In genomic region chr10:22325272-22325947, GRCh38 we compare ENCODE assay signal across 8 cellular contexts. TPM values are rescaled to one million over a fixed set of nuclear protein-coding genes. Genes with fewer than 3 reads are reported as not detected.
A peak's percentile ranks its signal among the peaks of the same experiment; 100 is the strongest.
DNase-seq lines count a peak whose midpoint lies in the region; ATAC-seq and TF ChIP-seq lines count a peak whose summit lies in the region.

No MANE protein-coding gene starts in this region.

- no peak for TF ChIP-seq CTCF in tibial artery (IDR thresholded peaks at IDR 0.05)

- ATAC-seq in GM19324 (IDR thresholded peaks at IDR 0.05; ENCODE audit: low FRiP score, unreplicated experiment) (peak; percentile 61), HG03354 (IDR thresholded peaks at IDR 0.05; ENCODE audit: poor library complexity, severe bottlenecking, unreplicated experiment) (peak; percentile 60)

- intact Hi-C loops in activated T-helper 2 cell treated with anti-CD3 and anti-CD28 coated beads, Interferon-gamma antibody, Interleukin-2, Interleukin-4, amounts not matched to agents 10 μg/mL and 5 μg/mL and 100 μg/mL, durations not matched to agents 14 hours and 24 hours and 36 hours (cut with micrococcal nuclease): loop anchor here (1.0 to 2.0 kb wide), 2 partner anchors 8 to 53 kb away; no protein-coding TSS in a partner anchor
- intact Hi-C loops in tibial artery (cut with DNase I; ENCODE audit: low total_unique reads): no loop called here

- peaks cover 20 to 27% of the 10 kb centered on the region in 2 donors for H3K4me1 ChIP-seq in muscle layer of duodenum (ENCODE audit: control insufficient read depth in 1 of 2, insufficient read depth in 2 of 2, low read length in 2 of 2)
- peaks cover 0 to 41% (median 28%) of the 10 kb centered on the region in 4 donors for H3K4me1 ChIP-seq in tibial artery

- H3K27me3 Mint-ChIP-seq in activated T-helper 2 cell treated with anti-CD3 and anti-CD28 coated beads, Interferon-gamma antibody, Interleukin-2, Interleukin-4, amounts not matched to agents 10 μg/mL and 5 μg/mL and 100 μg/mL, durations not matched to agents 14 hours and 24 hours and 36 hours (ENCODE audit: low read depth): peaks cover 26% of the 10 kb centered on the region

- DNase-seq in CD1c-positive myeloid dendritic cell (ENCODE audit: extremely low spot score) (peak; percentile 84), fibroblast of gingiva (ENCODE audit: low read depth) (peak; percentile 65), tibial artery (peak; percentile 55 to 82)
- DNase-seq in activated T-helper 2 cell treated with anti-CD3 and anti-CD28 coated beads, Interferon-gamma antibody, Interleukin-2, Interleukin-4, amounts not matched to agents 10 μg/mL and 5 μg/mL and 100 μg/mL, durations not matched to agents 14 hours and 24 hours and 36 hours (ENCODE audit: low spot score): peak; percentile 65

- H3K4me3 ChIP-seq in muscle layer of duodenum (ENCODE audit: low read depth in 1 of 2, low read length in 2 of 2): peak overlapping the region; percentile 70 to 82
- H3K4me3 ChIP-seq in tibial artery: peak overlapping the region; percentile 53 to 56

- H3K9me3 Mint-ChIP-seq in activated T-helper 2 cell treated with anti-CD3 and anti-CD28 coated beads, Interferon-gamma antibody, Interleukin-2, Interleukin-4, amounts not matched to agents 10 μg/mL and 5 μg/mL and 100 μg/mL, durations not matched to agents 14 hours and 24 hours and 36 hours: no peaks in the 10 kb centered on the region

- peak overlapping the region; percentile 1 for H3K27ac Mint-ChIP-seq in activated T-helper 2 cell treated with anti-CD3 and anti-CD28 coated beads, Interferon-gamma antibody, Interleukin-2, Interleukin-4, amounts not matched to agents 10 μg/mL and 5 μg/mL and 100 μg/mL, durations not matched to agents 14 hours and 24 hours and 36 hours

- H3K27me3 ChIP-seq in muscle layer of duodenum (ENCODE audit: low read depth, low read length): peaks cover 12% of the 10 kb centered on the region
- peaks cover 0 to 4% of the 10 kb centered on the region in 2 donors for H3K27me3 ChIP-seq in tibial artery

- peaks cover 35% of the 10 kb centered on the region for H3K4me1 Mint-ChIP-seq in activated T-helper 2 cell treated with anti-CD3 and anti-CD28 coated beads, Interferon-gamma antibody, Interleukin-2, Interleukin-4, amounts not matched to agents 10 μg/mL and 5 μg/mL and 100 μg/mL, durations not matched to agents 14 hours and 24 hours and 36 hours (ENCODE audit: low read depth)

- H3K4me3 Mint-ChIP-seq in activated T-helper 2 cell treated with anti-CD3 and anti-CD28 coated beads, Interferon-gamma antibody, Interleukin-2, Interleukin-4, amounts not matched to agents 10 μg/mL and 5 μg/mL and 100 μg/mL, durations not matched to agents 14 hours and 24 hours and 36 hours (ENCODE audit: low read depth): peak overlapping the region; percentile 83

- H3K36me3 ChIP-seq in muscle layer of duodenum (ENCODE audit: control insufficient read depth in 1 of 2, insufficient read depth in 2 of 2, low read length in 2 of 2) (peaks cover 16 to 20% of the 10 kb centered on the region in 2 donors), tibial artery (peaks cover 20 to 28% (median 22%) of the 10 kb centered on the region in 3 donors)

- peaks cover 60% of the 10 kb centered on the region for H3K36me3 Mint-ChIP-seq in activated T-helper 2 cell treated with anti-CD3 and anti-CD28 coated beads, Interferon-gamma antibody, Interleukin-2, Interleukin-4, amounts not matched to agents 10 μg/mL and 5 μg/mL and 100 μg/mL, durations not matched to agents 14 hours and 24 hours and 36 hours (ENCODE audit: low read depth)

- H3K9me3 ChIP-seq in muscle layer of duodenum (ENCODE audit: control insufficient read depth in 1 of 2, low read length in 2 of 2) (no peaks in the 10 kb centered on the region), tibial artery (no peaks in the 10 kb centered on the region)

- H3K27ac ChIP-seq in muscle layer of duodenum (ENCODE audit: low read length): no peak overlapping the region
- H3K27ac ChIP-seq in tibial artery: peak overlapping the region; percentile 52 to 67

TF ChIP-seq in PFSK-1, 5 proteins besides CTCF, POLR2A, EP300 and RAD21:
- TF ChIP-seq FOXP2 (optimal IDR thresholded peaks at IDR 0.05; ENCODE audit: borderline replicate concordance, extremely low read depth, extremely low read length, insufficient read depth): peak; percentile 44
- TF ChIP-seq, protein P1, sequence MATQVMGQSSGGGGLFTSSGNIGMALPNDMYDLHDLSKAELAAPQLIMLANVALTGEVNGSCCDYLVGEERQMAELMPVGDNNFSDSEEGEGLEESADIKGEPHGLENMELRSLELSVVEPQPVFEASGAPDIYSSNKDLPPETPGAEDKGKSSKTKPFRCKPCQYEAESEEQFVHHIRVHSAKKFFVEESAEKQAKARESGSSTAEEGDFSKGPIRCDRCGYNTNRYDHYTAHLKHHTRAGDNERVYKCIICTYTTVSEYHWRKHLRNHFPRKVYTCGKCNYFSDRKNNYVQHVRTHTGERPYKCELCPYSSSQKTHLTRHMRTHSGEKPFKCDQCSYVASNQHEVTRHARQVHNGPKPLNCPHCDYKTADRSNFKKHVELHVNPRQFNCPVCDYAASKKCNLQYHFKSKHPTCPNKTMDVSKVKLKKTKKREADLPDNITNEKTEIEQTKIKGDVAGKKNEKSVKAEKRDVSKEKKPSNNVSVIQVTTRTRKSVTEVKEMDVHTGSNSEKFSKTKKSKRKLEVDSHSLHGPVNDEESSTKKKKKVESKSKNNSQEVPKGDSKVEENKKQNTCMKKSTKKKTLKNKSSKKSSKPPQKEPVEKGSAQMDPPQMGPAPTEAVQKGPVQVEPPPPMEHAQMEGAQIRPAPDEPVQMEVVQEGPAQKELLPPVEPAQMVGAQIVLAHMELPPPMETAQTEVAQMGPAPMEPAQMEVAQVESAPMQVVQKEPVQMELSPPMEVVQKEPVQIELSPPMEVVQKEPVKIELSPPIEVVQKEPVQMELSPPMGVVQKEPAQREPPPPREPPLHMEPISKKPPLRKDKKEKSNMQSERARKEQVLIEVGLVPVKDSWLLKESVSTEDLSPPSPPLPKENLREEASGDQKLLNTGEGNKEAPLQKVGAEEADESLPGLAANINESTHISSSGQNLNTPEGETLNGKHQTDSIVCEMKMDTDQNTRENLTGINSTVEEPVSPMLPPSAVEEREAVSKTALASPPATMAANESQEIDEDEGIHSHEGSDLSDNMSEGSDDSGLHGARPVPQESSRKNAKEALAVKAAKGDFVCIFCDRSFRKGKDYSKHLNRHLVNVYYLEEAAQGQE (IDR thresholded peaks at IDR 0.05; ENCODE audit: insufficient read depth in 1 of 2, low read depth in 2 of 2, low read length in 2 of 2): no peak
- TF ChIP-seq SIN3A (IDR thresholded peaks at IDR 0.05; ENCODE audit: borderline replicate concordance, insufficient read depth, low read length): peak; percentile 65; the same call in 1 of the 2 replicates
- no peak for TF ChIP-seq TAF1 (IDR thresholded peaks at IDR 0.05; ENCODE audit: borderline replicate concordance, insufficient read depth, low read length)
- no peak for TF ChIP-seq POLR2AphosphoS5 (IDR thresholded peaks at IDR 0.05; ENCODE audit: low read depth, low read length)
TF ChIP-seq in PFSK-1: peak in this region for 2.

RNA-seq across cellular contexts. Expression of gene BMI1, which starts 4.5 kb away (rescaled TPM):
- 46.9 TPM for polyA plus RNA-seq in PFSK-1 (2012; ENCODE audit: insufficient read length, low read depth)
- total RNA-seq in activated T-helper 2 cell treated with anti-CD3 and anti-CD28 coated beads, Interferon-gamma antibody, Interleukin-2, Interleukin-4, amounts not matched to agents 10 μg/mL and 5 μg/mL and 100 μg/mL, durations not matched to agents 14 hours and 24 hours and 36 hours: 64.2 and 69.0 TPM in 2 replicates

RNA-seq across cellular contexts. Expression of gene COMMD3, which starts 9.2 kb away (rescaled TPM):
- 17.9 TPM for polyA plus RNA-seq in PFSK-1 (2012; ENCODE audit: insufficient read length, low read depth)
- 92.1 and 105 TPM in 2 replicates for total RNA-seq in activated T-helper 2 cell treated with anti-CD3 and anti-CD28 coated beads, Interferon-gamma antibody, Interleukin-2, Interleukin-4, amounts not matched to agents 10 μg/mL and 5 μg/mL and 100 μg/mL, durations not matched to agents 14 hours and 24 hours and 36 hours

RNA-seq across cellular contexts. Expression of gene SPAG6, which starts 19.9 kb away (rescaled TPM):
- 4.8 TPM for polyA plus RNA-seq in PFSK-1 (2012; ENCODE audit: insufficient read length, low read depth)
- 0.14 and 0.62 TPM in 2 replicates for total RNA-seq in activated T-helper 2 cell treated with anti-CD3 and anti-CD28 coated beads, Interferon-gamma antibody, Interleukin-2, Interleukin-4, amounts not matched to agents 10 μg/mL and 5 μg/mL and 100 μg/mL, durations not matched to agents 14 hours and 24 hours and 36 hours
